Comparison of ENCODE assay signal across 27 cellular contexts in the genomic region with DNA sequence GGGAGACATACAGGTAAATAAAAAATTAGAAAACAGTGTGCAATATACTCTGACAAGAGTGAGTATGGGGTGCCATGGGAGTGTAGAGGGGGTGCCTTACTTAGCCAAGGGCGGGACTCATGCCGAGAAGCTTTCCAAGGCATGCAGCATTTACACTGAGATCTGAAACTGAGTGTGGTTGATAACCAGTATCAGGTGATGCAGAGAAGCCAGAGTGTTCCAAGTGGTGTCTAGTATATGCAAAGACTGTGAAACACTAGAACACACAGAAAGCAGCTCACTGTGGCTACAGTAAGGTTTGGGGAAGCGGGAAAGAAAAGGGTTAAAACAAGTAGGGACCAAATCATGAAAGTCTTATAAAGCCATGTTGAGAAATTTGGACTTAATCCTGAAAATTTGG.
"Had no signal": no experiment of that assay in that cellular context is flagged by ENCODE, and none has a peak within 500 bp of the region (broad histone marks: within the 10 kb centered on the region; RNA-seq: fewer than 3 reads in every experiment).

No MANE protein-coding gene starts in this region.

- FAIRE-seq: colon had no signal

- H3K36me3 ChIP-seq: brain microvascular endothelial cell had no signal

- DNase-seq: activated CD4-positive, alpha-beta T cell treated with anti-CD3 and anti-CD28 coated beads, Interleukin-2, amount 10 ng/mL, durations not matched to agents 24 days and 14 days; activated CD4-positive, alpha-beta T cell treated with anti-CD3 and anti-CD28 coated beads, Interleukin-2, amount 50 U/mL, for 4 hours; activated CD8-positive, alpha-beta T cell treated with anti-CD3 and anti-CD28 coated beads for 36 hours; activated effector memory CD4-positive, alpha-beta T cell treated with anti-CD3 and anti-CD28 coated beads, Interleukin-2, amount 50 U/mL, for 16 hours; activated naive CD4-positive, alpha-beta T cell; activated naive CD4-positive, alpha-beta T cell treated with anti-CD3 and anti-CD28 coated beads, Interleukin-2, amount 50 U/mL, for 16 hours; activated naive CD8-positive, alpha-beta T cell treated with anti-CD3 and anti-CD28 coated beads for 36 hours; activated T-cell treated with anti-CD3 and anti-CD28 coated beads, Interleukin-2, amount 50 U/mL, for 1 hour; activated T-cell treated with anti-CD3 and anti-CD28 coated beads, Interleukin-2, amount 50 U/mL, for 72 hours; amniotic stem cell; aorta; brain microvascular endothelial cell; central memory CD4-positive, alpha-beta T cell; NCI-H1092 treated with DMSO at 0.1 percent for 48 hours; NCI-H1417; NCI-H146; NCI-H187; NCI-H2081 treated with DMSO at 0.1 percent for 48 hours; NCI-H2171; NCI-H510A; NCI-H526; NCI-H748 treated with DMSO at 0.1 percent for 48 hours; Right ventricle myocardium superior; SW 1271; T1000 had no signal

- H3K27ac ChIP-seq: brain microvascular endothelial cell had no signal

- ATAC-seq: activated CD8-positive, alpha-beta T cell treated with anti-CD3 and anti-CD28 coated beads for 36 hours; activated T-cell treated with anti-CD3 and anti-CD28 coated beads, Interleukin-2, amount 50 U/mL, for 72 hours; activated T-helper 17 cell treated with anti-CD3 and anti-CD28 coated beads, Interleukin-2, amount 50 U/mL, for 72 hours had no signal

- H3K27me3 ChIP-seq: brain microvascular endothelial cell had no signal
